In the genomic region with DNA sequence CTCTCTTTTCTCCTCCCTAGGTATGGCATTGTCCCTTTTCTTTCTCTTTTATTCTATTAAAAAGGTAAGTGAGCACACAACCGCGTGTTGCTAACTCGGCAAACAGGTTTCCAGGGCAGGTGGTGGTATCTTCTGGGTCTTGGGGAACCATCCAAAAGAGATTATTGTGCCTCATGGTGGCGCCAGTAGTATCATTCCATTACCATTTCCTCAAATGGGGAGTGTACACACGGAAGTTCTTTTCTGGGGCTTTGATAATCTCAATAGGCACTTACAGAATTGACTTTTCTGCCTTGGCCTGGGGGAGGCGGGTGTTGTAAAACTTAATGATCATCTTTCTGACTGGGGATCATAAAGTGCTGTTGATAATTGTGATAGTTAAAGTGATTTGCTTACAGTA, we compare ENCODE assay signal across 1 cellular context.
TF ChIP-seq lines count a peak whose summit lies in the region.

No MANE protein-coding gene starts in this region.

TF ChIP-seq in GM12891, 5 proteins besides CTCF, POLR2A, EP300 and RAD21:
- TF ChIP-seq SPI1 (IDR thresholded peaks at IDR 0.05; ENCODE audit: low read depth, low read length) (no peak), POU2F2 (IDR thresholded peaks at IDR 0.05; ENCODE audit: low read depth, low read length) (no peak)
